Comparison of ENCODE assay signal across 3 cellular contexts in the genomic region with DNA sequence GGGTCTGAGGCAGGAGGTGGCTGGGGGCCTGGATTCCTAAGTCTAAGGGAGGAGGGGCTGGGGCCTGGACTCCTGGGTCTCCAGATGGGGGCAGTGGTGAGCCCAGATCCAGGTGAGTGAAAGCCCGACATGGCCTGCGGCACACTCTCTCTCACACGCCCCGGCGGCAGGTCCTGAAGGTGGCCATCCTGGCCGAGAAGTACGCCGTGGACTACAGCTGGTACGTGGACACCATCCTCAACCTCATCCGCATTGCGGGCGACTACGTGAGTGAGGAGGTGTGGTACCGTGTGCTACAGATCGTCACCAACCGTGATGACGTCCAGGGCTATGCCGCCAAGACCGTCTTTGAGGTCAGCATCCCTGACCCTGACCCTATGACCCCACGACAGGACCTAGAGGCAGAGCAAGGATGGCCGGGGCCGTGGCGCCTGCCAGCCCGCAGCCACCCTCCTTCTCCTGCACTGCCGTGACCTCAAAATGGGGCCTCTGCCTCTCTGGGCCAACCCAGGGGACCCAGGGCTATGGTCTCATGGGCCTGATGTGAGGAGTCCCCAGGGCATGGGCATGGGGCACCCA.
TF ChIP-seq lines count a peak whose summit lies in the region.

No MANE protein-coding gene starts in this region.

TF ChIP-seq in SK-N-SH, 30 proteins besides CTCF, POLR2A, EP300 and RAD21:
- TF ChIP-seq NFIC (IDR thresholded peaks at IDR 0.05; ENCODE audit: borderline replicate concordance), result no peak
- no peak for TF ChIP-seq USF1 (IDR thresholded peaks at IDR 0.05; ENCODE audit: borderline replicate concordance, low read depth)
- TF ChIP-seq, protein P1, sequence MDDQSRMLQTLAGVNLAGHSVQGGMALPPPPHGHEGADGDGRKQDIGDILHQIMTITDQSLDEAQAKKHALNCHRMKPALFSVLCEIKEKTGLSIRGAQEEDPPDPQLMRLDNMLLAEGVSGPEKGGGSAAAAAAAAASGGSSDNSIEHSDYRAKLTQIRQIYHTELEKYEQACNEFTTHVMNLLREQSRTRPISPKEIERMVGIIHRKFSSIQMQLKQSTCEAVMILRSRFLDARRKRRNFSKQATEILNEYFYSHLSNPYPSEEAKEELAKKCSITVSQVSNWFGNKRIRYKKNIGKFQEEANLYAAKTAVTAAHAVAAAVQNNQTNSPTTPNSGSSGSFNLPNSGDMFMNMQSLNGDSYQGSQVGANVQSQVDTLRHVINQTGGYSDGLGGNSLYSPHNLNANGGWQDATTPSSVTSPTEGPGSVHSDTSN (IDR thresholded peaks at IDR 0.05), result no peak
- TF ChIP-seq RFX5 (IDR thresholded peaks at IDR 0.05; ENCODE audit: low read length), result no peak

TF ChIP-seq in SK-N-SH treated with all-trans-retinoic acid at 6 μM for 48 hours, 23 proteins besides CTCF, POLR2A, EP300 and RAD21:
- TF ChIP-seq, protein P2, sequence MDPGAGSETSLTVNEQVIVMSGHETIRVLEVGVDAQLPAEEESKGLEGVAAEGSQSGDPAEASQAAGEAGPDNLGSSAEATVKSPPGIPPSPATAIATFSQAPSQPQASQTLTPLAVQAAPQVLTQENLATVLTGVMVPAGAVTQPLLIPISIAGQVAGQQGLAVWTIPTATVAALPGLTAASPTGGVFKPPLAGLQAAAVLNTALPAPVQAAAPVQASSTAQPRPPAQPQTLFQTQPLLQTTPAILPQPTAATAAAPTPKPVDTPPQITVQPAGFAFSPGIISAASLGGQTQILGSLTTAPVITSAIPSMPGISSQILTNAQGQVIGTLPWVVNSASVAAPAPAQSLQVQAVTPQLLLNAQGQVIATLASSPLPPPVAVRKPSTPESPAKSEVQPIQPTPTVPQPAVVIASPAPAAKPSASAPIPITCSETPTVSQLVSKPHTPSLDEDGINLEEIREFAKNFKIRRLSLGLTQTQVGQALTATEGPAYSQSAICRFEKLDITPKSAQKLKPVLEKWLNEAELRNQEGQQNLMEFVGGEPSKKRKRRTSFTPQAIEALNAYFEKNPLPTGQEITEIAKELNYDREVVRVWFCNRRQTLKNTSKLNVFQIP (CRISPR knock-in tag; IDR thresholded peaks at IDR 0.05; ENCODE audit: borderline replicate concordance, low read depth), result no peak
- TF ChIP-seq ZFP3 (CRISPR knock-in tag; IDR thresholded peaks at IDR 0.05) (no peak), TCF4 (CRISPR knock-in tag; IDR thresholded peaks at IDR 0.05; ENCODE audit: borderline replicate concordance) (no peak), ZNF8 (CRISPR knock-in tag; IDR thresholded peaks at IDR 0.05) (no peak), ZNF565 (CRISPR knock-in tag; conservative IDR thresholded peaks at IDR 0.05; ENCODE audit: low read depth) (no peak), RARB (CRISPR knock-in tag; IDR thresholded peaks at IDR 0.05) (no peak), ESRRG (CRISPR knock-in tag; IDR thresholded peaks at IDR 0.05) (no peak), ZNF70 (CRISPR knock-in tag; IDR thresholded peaks at IDR 0.05) (no peak), SNAI2 (CRISPR knock-in tag; IDR thresholded peaks at IDR 0.05) (no peak), PATZ1 (CRISPR knock-in tag; IDR thresholded peaks at IDR 0.05; ENCODE audit: borderline replicate concordance) (no peak), GLIS3 (CRISPR knock-in tag; IDR thresholded peaks at IDR 0.05) (no peak), PPARA (CRISPR knock-in tag; IDR thresholded peaks at IDR 0.05; ENCODE audit: borderline replicate concordance) (no peak), ISL1 (CRISPR knock-in tag; IDR thresholded peaks at IDR 0.05) (no peak), TOX (CRISPR knock-in tag; IDR thresholded peaks at IDR 0.05; ENCODE audit: borderline replicate concordance) (no peak), ZC3H10 (CRISPR knock-in tag; IDR thresholded peaks at IDR 0.05) (no peak), OSR1 (CRISPR knock-in tag; IDR thresholded peaks at IDR 0.05) (no peak), ZFP30 (CRISPR knock-in tag; IDR thresholded peaks at IDR 0.05) (no peak)
- TF ChIP-seq, protein P3, sequence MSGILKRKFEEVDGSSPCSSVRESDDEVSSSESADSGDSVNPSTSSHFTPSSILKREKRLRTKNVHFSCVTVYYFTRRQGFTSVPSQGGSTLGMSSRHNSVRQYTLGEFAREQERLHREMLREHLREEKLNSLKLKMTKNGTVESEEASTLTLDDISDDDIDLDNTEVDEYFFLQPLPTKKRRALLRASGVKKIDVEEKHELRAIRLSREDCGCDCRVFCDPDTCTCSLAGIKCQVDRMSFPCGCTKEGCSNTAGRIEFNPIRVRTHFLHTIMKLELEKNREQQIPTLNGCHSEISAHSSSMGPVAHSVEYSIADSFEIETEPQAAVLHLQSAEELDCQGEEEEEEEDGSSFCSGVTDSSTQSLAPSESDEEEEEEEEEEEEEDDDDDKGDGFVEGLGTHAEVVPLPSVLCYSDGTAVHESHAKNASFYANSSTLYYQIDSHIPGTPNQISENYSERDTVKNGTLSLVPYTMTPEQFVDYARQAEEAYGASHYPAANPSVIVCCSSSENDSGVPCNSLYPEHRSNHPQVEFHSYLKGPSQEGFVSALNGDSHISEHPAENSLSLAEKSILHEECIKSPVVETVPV (CRISPR knock-in tag; IDR thresholded peaks at IDR 0.05), result no peak
- TF ChIP-seq, protein P4, sequence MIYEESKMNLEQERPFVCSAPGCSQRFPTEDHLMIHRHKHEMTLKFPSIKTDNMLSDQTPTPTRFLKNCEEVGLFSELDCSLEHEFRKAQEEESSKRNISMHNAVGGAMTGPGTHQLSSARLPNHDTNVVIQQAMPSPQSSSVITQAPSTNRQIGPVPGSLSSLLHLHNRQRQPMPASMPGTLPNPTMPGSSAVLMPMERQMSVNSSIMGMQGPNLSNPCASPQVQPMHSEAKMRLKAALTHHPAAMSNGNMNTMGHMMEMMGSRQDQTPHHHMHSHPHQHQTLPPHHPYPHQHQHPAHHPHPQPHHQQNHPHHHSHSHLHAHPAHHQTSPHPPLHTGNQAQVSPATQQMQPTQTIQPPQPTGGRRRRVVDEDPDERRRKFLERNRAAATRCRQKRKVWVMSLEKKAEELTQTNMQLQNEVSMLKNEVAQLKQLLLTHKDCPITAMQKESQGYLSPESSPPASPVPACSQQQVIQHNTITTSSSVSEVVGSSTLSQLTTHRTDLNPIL (CRISPR knock-in tag; IDR thresholded peaks at IDR 0.05; ENCODE audit: low read depth), result no peak

TF ChIP-seq in HCT116, 20 proteins besides CTCF, POLR2A, EP300 and RAD21:
- TF ChIP-seq POLR2AphosphoS5 (IDR thresholded peaks at IDR 0.05; ENCODE audit: low read depth, low read length) (no peak), REST (IDR thresholded peaks at IDR 0.05; ENCODE audit: low read depth) (no peak), JUND (IDR thresholded peaks at IDR 0.05) (no peak), SIN3A (IDR thresholded peaks at IDR 0.05; ENCODE audit: low read depth) (no peak), ZFX (IDR thresholded peaks at IDR 0.05) (no peak), ZNF274 (IDR thresholded peaks at IDR 0.05; ENCODE audit: low read depth, low read length) (no peak), SRF (IDR thresholded peaks at IDR 0.05; ENCODE audit: low read depth) (no peak), EZH2phosphoT487 (IDR thresholded peaks at IDR 0.05; ENCODE audit: borderline replicate concordance) (no peak), SP1 (IDR thresholded peaks at IDR 0.05; ENCODE audit: low read depth) (no peak), EZH2 (IDR thresholded peaks at IDR 0.05) (no peak), EGR1 (IDR thresholded peaks at IDR 0.05; ENCODE audit: low read depth) (no peak), FOSL1 (IDR thresholded peaks at IDR 0.05; ENCODE audit: low read depth) (no peak), ATF3 (IDR thresholded peaks at IDR 0.05) (no peak), CEBPB (IDR thresholded peaks at IDR 0.05; ENCODE audit: low read depth) (no peak), ELF1 (IDR thresholded peaks at IDR 0.05; ENCODE audit: borderline replicate concordance, low read depth) (no peak)
- TF ChIP-seq, protein P5, sequence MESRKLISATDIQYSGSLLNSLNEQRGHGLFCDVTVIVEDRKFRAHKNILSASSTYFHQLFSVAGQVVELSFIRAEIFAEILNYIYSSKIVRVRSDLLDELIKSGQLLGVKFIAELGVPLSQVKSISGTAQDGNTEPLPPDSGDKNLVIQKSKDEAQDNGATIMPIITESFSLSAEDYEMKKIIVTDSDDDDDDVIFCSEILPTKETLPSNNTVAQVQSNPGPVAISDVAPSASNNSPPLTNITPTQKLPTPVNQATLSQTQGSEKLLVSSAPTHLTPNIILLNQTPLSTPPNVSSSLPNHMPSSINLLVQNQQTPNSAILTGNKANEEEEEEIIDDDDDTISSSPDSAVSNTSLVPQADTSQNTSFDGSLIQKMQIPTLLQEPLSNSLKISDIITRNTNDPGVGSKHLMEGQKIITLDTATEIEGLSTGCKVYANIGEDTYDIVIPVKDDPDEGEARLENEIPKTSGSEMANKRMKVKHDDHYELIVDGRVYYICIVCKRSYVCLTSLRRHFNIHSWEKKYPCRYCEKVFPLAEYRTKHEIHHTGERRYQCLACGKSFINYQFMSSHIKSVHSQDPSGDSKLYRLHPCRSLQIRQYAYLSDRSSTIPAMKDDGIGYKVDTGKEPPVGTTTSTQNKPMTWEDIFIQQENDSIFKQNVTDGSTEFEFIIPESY (IDR thresholded peaks at IDR 0.05; ENCODE audit: extremely low read depth, insufficient replicate concordance, low read length), result no peak
